Comparison of ENCODE assay signal across 12 cellular contexts in the genomic region with DNA sequence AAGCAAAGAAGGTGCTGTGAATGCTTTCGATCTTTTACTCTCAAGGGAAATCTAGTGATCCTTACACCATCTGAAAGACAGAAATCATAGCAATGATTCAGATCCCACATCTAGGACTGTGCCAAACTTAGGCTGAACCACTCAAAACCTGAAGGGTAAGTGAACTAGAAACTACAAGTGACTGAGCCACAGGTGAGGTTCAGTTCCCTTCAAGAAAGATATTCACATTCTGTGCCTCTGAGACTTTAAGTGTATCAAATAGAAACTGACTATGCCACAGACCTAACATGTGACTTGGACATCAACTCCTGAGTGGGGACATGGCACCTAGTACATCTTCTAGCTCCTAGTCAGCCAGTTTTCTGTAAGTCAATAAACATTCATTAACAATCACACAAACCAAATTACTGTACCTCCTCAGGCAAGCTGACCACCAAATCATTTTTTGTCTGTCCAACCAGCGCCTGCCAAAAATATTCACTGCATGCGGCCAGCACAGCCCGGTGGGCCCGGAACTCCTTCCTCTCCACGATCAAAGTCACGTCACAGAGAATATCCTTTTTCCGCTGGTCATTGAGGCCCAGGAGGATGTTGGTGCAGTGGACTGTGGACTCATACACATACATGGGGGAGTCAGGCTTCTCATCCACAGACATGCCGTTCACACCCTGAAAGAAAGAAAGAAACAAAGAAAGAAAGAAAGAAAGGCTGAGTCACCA.
DNase-seq lines count a peak whose midpoint lies in the region; ATAC-seq and TF ChIP-seq lines count a peak whose summit lies in the region.
"Had no signal": no experiment of that assay in that cellular context is flagged by ENCODE, and none has a peak within 500 bp of the region (broad histone marks: within the 10 kb centered on the region; RNA-seq: fewer than 3 reads in every experiment).

No MANE protein-coding gene starts in this region.

- DNase-seq in GM06990 (ENCODE audit: extremely low read depth, insufficient read length) (peak; percentile 8), chondrocyte (ENCODE audit: low spot score) (no peak), T1000 (lab: John Stamatoyannopoulos, UW) (no peak), immature natural killer cell (no peak), NCI-H69 (lab: John Stamatoyannopoulos, UW) (no peak), OCI-M1 (lab: John Stamatoyannopoulos, UW) (no peak)
- DNase-seq: mucosa of descending colon, thyroid gland had no signal

- no peak overlapping the region; the same call in 1 of the 2 replicates for H3K4me3 ChIP-seq in GM06990 (replicated peaks; ENCODE audit: low read depth, low read length)
- H3K4me3 ChIP-seq: cardiac muscle cell, mucosa of descending colon, thyroid gland had no signal

- H3K36me3 ChIP-seq in GM06990 (ENCODE audit: control insufficient read depth, insufficient read depth, low read length) = no peaks in the 10 kb centered on the region
- H3K36me3 ChIP-seq: cardiac muscle cell, thyroid gland had no signal

- peaks cover 21% of the 10 kb centered on the region for H3K4me1 Mint-ChIP-seq in chondrocyte (ENCODE audit: low read depth)
- peaks cover 16 to 40% of the 10 kb centered on the region in 2 donors for H3K4me1 Mint-ChIP-seq in immature natural killer cell

- H3K9me3 Mint-ChIP-seq in chondrocyte (ENCODE audit: low read depth) = no peaks in the 10 kb centered on the region
- no peaks in the 10 kb centered on the region for H3K9me3 Mint-ChIP-seq in immature natural killer cell

- H3K27me3 ChIP-seq in GM06990 (replicated peaks; ENCODE audit: control insufficient read depth, insufficient read depth, low read length) = no peaks in the 10 kb centered on the region
- H3K27me3 ChIP-seq: cardiac muscle cell, thyroid gland had no signal

- H3K4me3 Mint-ChIP-seq in chondrocyte (ENCODE audit: unreplicated experiment) (no peak overlapping the region), immature natural killer cell (no peak overlapping the region)

- H3K27me3 Mint-ChIP-seq in chondrocyte (ENCODE audit: low read depth) = no peaks in the 10 kb centered on the region
- no peaks in the 10 kb centered on the region for H3K27me3 Mint-ChIP-seq in immature natural killer cell (ENCODE audit: low read depth in 3 of 3)

- ATAC-seq in GM21360 (IDR thresholded peaks at IDR 0.05; ENCODE audit: unreplicated experiment) (peak; percentile 60), HG03520 (IDR thresholded peaks at IDR 0.05; ENCODE audit: unreplicated experiment) (peak; percentile 70)
- ATAC-seq: HepG2, mucosa of descending colon had no signal

- H3K36me3 Mint-ChIP-seq in chondrocyte (ENCODE audit: low read depth) (no peaks in the 10 kb centered on the region), immature natural killer cell (peaks cover 4 to 28% (median 12%) of the 10 kb centered on the region in 3 donors)

- no peak for TF ChIP-seq CTCF in GM06990 (IDR thresholded peaks at IDR 0.05; ENCODE audit: insufficient read depth, low read length, poor library complexity, severe bottlenecking)
- TF ChIP-seq CTCF in chondrocyte (IDR thresholded peaks at IDR 0.05) = no peak

- H3K27ac Mint-ChIP-seq in chondrocyte (ENCODE audit: unreplicated experiment) = peak overlapping the region; percentile 94
- H3K27ac Mint-ChIP-seq in immature natural killer cell = peak overlapping the region in 2 of 6 donors; percentile 47 to 69
